Comparison of ENCODE assay signal across 21 cellular contexts in the genomic region with DNA sequence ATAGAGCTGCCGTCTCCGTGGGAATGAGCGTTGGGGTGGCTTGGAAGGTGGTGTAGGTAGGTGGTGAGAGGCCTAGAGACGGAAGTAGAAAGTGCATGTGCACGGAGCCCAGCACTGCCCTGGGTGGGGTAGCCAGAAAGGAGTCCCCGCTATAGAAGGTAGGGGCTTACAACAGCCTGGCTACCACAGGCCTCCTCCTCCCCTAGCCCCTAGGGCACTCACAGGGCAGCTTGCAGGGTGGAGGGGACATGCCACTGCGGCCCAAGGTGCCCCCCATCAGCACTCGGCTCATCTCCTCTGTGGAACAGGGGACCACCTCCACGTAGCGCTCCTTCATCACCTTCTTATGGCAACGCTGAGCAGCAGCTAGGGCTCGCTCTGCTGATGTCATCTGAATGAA. TPM values are rescaled to one million over a fixed set of nuclear protein-coding genes. Genes with fewer than 3 reads are reported as not detected.
DNase-seq lines count a peak whose midpoint lies in the region; ATAC-seq and TF ChIP-seq lines count a peak whose summit lies in the region.
"Had no signal": no experiment of that assay in that cellular context is flagged by ENCODE, and none has a peak within 500 bp of the region (broad histone marks: within the 10 kb centered on the region; RNA-seq: fewer than 3 reads in every experiment).

No MANE protein-coding gene starts in this region.

- CTCF ChIA-PET in activated CD8-positive, alpha-beta T cell treated with anti-CD3 and anti-CD28 coated beads, Interleukin-2, amount 10 ng/mL, durations not matched to agents 7 days and 5 days (lab: Charles Lee): interaction anchor here (1.6 to 1.8 kb wide), 2 partner anchors 14 to 20 kb away, joined by 6 to 9 read pairs; no protein-coding TSS in a partner anchor

- H3K4me1 Mint-ChIP-seq in activated T-cell treated with anti-CD3 and anti-CD28 coated beads, Interleukin-2, amount 50 U/mL, for 24 hours (ENCODE audit: low read depth): peaks cover 41% of the 10 kb centered on the region
- H3K4me1 Mint-ChIP-seq in activated CD8-positive, alpha-beta T cell treated with anti-CD3 and anti-CD28 coated beads, Interleukin-2, amount 10 ng/mL, durations not matched to agents 7 days and 5 days (ENCODE audit: low read depth): peaks cover 48% of the 10 kb centered on the region
- peaks cover 14% of the 10 kb centered on the region for H3K4me1 Mint-ChIP-seq in type B pancreatic cell (ENCODE audit: unreplicated experiment)

- H3K27me3 ChIP-seq in right cardiac atrium (ENCODE audit: control insufficient read depth, insufficient read depth): no peaks in the 10 kb centered on the region

- POLR2A ChIA-PET in activated CD8-positive, alpha-beta T cell treated with anti-CD3 and anti-CD28 coated beads, Interleukin-2, amount 10 ng/mL, durations not matched to agents 7 days and 5 days (lab: Charles Lee): no interaction called here

- ATAC-seq in activated CD8-positive, alpha-beta T cell treated with anti-CD3 and anti-CD28 coated beads, Interleukin-2, amount 10 ng/mL, durations not matched to agents 7 days and 5 days: no peak
- ATAC-seq in right cardiac atrium: no peak
- ATAC-seq: GM12878, PC-3 had no signal

- no peaks in the 10 kb centered on the region for H3K4me1 ChIP-seq in right cardiac atrium (ENCODE audit: control insufficient read depth, insufficient read depth, low read length)

- no peak overlapping the region for H3K4me3 Mint-ChIP-seq in activated T-cell treated with anti-CD3 and anti-CD28 coated beads, Interleukin-2, amount 50 U/mL, for 24 hours
- H3K4me3 Mint-ChIP-seq in activated CD8-positive, alpha-beta T cell treated with anti-CD3 and anti-CD28 coated beads, Interleukin-2, amount 10 ng/mL, durations not matched to agents 7 days and 5 days: no peak overlapping the region
- H3K4me3 Mint-ChIP-seq in type B pancreatic cell: no peak overlapping the region
- H3K4me3 Mint-ChIP-seq: CD14-positive monocyte had no signal

- no peak for TF ChIP-seq CTCF in type B pancreatic cell (conservative IDR thresholded peaks at IDR 0.05)

- no peaks in the 10 kb centered on the region for H3K27me3 Mint-ChIP-seq in activated T-cell treated with anti-CD3 and anti-CD28 coated beads, Interleukin-2, amount 50 U/mL, for 24 hours
- H3K27me3 Mint-ChIP-seq in activated CD8-positive, alpha-beta T cell treated with anti-CD3 and anti-CD28 coated beads, Interleukin-2, amount 10 ng/mL, durations not matched to agents 7 days and 5 days (ENCODE audit: low read depth): no peaks in the 10 kb centered on the region
- H3K27me3 Mint-ChIP-seq in type B pancreatic cell: peaks cover 25% of the 10 kb centered on the region

- H3K27ac Mint-ChIP-seq in activated T-cell treated with anti-CD3 and anti-CD28 coated beads, Interleukin-2, amount 50 U/mL, for 24 hours: peak overlapping the region; percentile 34
- H3K27ac Mint-ChIP-seq in activated CD8-positive, alpha-beta T cell treated with anti-CD3 and anti-CD28 coated beads, Interleukin-2, amount 10 ng/mL, durations not matched to agents 7 days and 5 days: peak overlapping the region; percentile 30
- peak overlapping the region; percentile 83 for H3K27ac Mint-ChIP-seq in type B pancreatic cell

- H3K4me3 ChIP-seq in right cardiac atrium (ENCODE audit: low read length): no peak overlapping the region
- H3K4me3 ChIP-seq: GM12878 had no signal

- H3K27ac ChIP-seq in right cardiac atrium (ENCODE audit: low read length): no peak overlapping the region

- H3K9me3 Mint-ChIP-seq in activated T-cell treated with anti-CD3 and anti-CD28 coated beads, Interleukin-2, amount 50 U/mL, for 24 hours: no peaks in the 10 kb centered on the region
- H3K9me3 Mint-ChIP-seq in activated CD8-positive, alpha-beta T cell treated with anti-CD3 and anti-CD28 coated beads, Interleukin-2, amount 10 ng/mL, durations not matched to agents 7 days and 5 days (ENCODE audit: insufficient read depth): no peaks in the 10 kb centered on the region
- H3K9me3 Mint-ChIP-seq in type B pancreatic cell: no peaks in the 10 kb centered on the region

- intact Hi-C loops in right cardiac atrium (cut with DNase I) (loop anchor here in 1 of 4 donors (10.0 kb wide), 1 partner anchor 236 kb away; a partner anchor contains a TSS), posterior vena cava (cut with DNase I) (loop anchor here in 1 of 2 donors (5.0 kb wide), 1 partner anchor 139 kb away; no protein-coding TSS in a partner anchor)

- peaks cover 47% of the 10 kb centered on the region for H3K36me3 Mint-ChIP-seq in activated T-cell treated with anti-CD3 and anti-CD28 coated beads, Interleukin-2, amount 50 U/mL, for 24 hours (ENCODE audit: low read depth)
- H3K36me3 Mint-ChIP-seq in activated CD8-positive, alpha-beta T cell treated with anti-CD3 and anti-CD28 coated beads, Interleukin-2, amount 10 ng/mL, durations not matched to agents 7 days and 5 days (ENCODE audit: low read depth): peaks cover 33% of the 10 kb centered on the region
- H3K36me3 Mint-ChIP-seq in type B pancreatic cell: peaks cover 11% of the 10 kb centered on the region

- peak; percentile 30 for DNase-seq in activated T-cell treated with anti-CD3 and anti-CD28 coated beads, Interleukin-2, amount 50 U/mL, for 24 hours
- DNase-seq in activated T-cell treated with anti-CD3 and anti-CD28 coated beads for 4 hours (no peak), mesenteric fat pad (ENCODE audit: low spot score) (peak; percentile 81), type B pancreatic cell (ENCODE audit: extremely low spot score, unreplicated experiment) (no peak), NCI-H2196 (lab: John Stamatoyannopoulos, UW; ENCODE audit: unreplicated experiment) (no peak), right cardiac atrium (no peak), posterior vena cava (ENCODE audit: low spot score) (no peak)
- no peak for DNase-seq in activated CD8-positive, alpha-beta T cell treated with anti-CD3 and anti-CD28 coated beads, Interleukin-2, amount 10 ng/mL, durations not matched to agents 7 days and 5 days
- DNase-seq: ACHN, AML-193, DMS 273 treated with DMSO at 0.1 percent for 48 hours, GDM1, HCEC 1CT, NCI-H1048, NCI-H146, NCI-H2081 treated with DMSO at 0.1 percent for 48 hours, NCI-H510A treated with DMSO at 0.1 percent for 48 hours, NCI-H82, PC-3 had no signal

- 94% methylated on average over 12 of the region's 12 CpGs for WGBS in right cardiac atrium

- no peaks in the 10 kb centered on the region for H3K9me3 ChIP-seq in right cardiac atrium (ENCODE audit: control insufficient read depth, low read length)

RNA-seq across cellular contexts. Expression of a gene that starts 5.0 kb away (rescaled TPM):
- total RNA-seq in activated CD8-positive, alpha-beta T cell treated with anti-CD3 and anti-CD28 coated beads, Interleukin-2, amount 10 ng/mL, durations not matched to agents 7 days and 5 days: under 1 TPM in 1 of 2 experiments, not detected in 1; 0.18 TPM
- total RNA-seq in mesenteric fat pad: 0.71 TPM
- total RNA-seq in type B pancreatic cell (ENCODE audit: low replicate concordance): 65.6 and 150 TPM in 2 replicates
- total RNA-seq in right cardiac atrium: under 1 TPM; 0.14 to 0.59 (median 0.36) TPM
- polyA plus RNA-seq in right cardiac atrium: 0.16 TPM
- under 1 TPM in 1 of 2 donors, not detected in 1; 0.23 TPM for total RNA-seq in posterior vena cava
- polyA plus RNA-seq: CD14-positive monocyte had no signal

RNA-seq across cellular contexts. Expression of a gene that starts 14.2 kb away (rescaled TPM):
- total RNA-seq in activated CD8-positive, alpha-beta T cell treated with anti-CD3 and anti-CD28 coated beads, Interleukin-2, amount 10 ng/mL, durations not matched to agents 7 days and 5 days: 1 to 10 TPM; 8.6 to 9.4 TPM
- total RNA-seq in mesenteric fat pad: 40.2 TPM
- total RNA-seq in type B pancreatic cell (ENCODE audit: low replicate concordance): 20.1 and 22.1 TPM in 2 replicates
- 10 to 100 TPM; 20.2 to 30.8 (median 28.7) TPM for total RNA-seq in right cardiac atrium
- polyA plus RNA-seq in right cardiac atrium: 18.2 TPM
- total RNA-seq in posterior vena cava: 10 to 100 TPM; 11.6 to 21.9 TPM

RNA-seq across cellular contexts. Expression of a gene that starts 33.4 kb away (rescaled TPM):
- total RNA-seq in activated CD8-positive, alpha-beta T cell treated with anti-CD3 and anti-CD28 coated beads, Interleukin-2, amount 10 ng/mL, durations not matched to agents 7 days and 5 days: 10 to 100 TPM; 84.1 to 85.0 TPM
- total RNA-seq in mesenteric fat pad (264 TPM), type B pancreatic cell (ENCODE audit: low replicate concordance) (41.1 and 47.3 TPM in 2 replicates), right cardiac atrium (10 to 100 TPM; 39.0 to 60.7 (median 51.3) TPM), posterior vena cava (10 to 100 TPM; 28.4 to 39.7 TPM)
- 25.0 TPM for polyA plus RNA-seq in right cardiac atrium

Comparison
In these comparisons a context has a peak if more than half of its experiments do, and no peak if none do; other contexts are left out.
1. DNase-seq: peak in activated T-cell treated with anti-CD3 and anti-CD28 coated beads, Interleukin-2, amount 50 U/mL, for 24 hours (single experiment) and mesenteric fat pad (single experiment); none in activated T-cell treated with anti-CD3 and anti-CD28 coated beads for 4 hours (single experiment), activated CD8-positive, alpha-beta T cell treated with anti-CD3 and anti-CD28 coated beads, Interleukin-2, amount 10 ng/mL, durations not matched to agents 7 days and 5 days (single experiment), type B pancreatic cell (single experiment), NCI-H2196 (single experiment), right cardiac atrium (0 of 3) and posterior vena cava (single experiment).
2. H3K27ac Mint-ChIP-seq: peak in every context shown above with its lines; median percentile 83 in type B pancreatic cell; 34 in activated T-cell treated with anti-CD3 and anti-CD28 coated beads, Interleukin-2, amount 50 U/mL, for 24 hours; 30 in activated CD8-positive, alpha-beta T cell treated with anti-CD3 and anti-CD28 coated beads, Interleukin-2, amount 10 ng/mL, durations not matched to agents 7 days and 5 days.
3. RNA of a gene that starts 5.0 kb away (total RNA-seq): 65.6 to 150 TPM in type B pancreatic cell; 0.71 TPM in mesenteric fat pad (single experiment), 0.14 to 0.59 TPM in right cardiac atrium, 0.23 TPM in posterior vena cava and 0.18 TPM in activated CD8-positive, alpha-beta T cell treated with anti-CD3 and anti-CD28 coated beads, Interleukin-2, amount 10 ng/mL, durations not matched to agents 7 days and 5 days; every median in the first group is over 10 times any median in the second.